17 cellular contexts compared by ENCODE assay signal in genomic region chr3:48422272-48422671, GRCh38. TPM values are rescaled to one million over a fixed set of nuclear protein-coding genes. Genes with fewer than 3 reads are reported as not detected.
DNase-seq lines count a peak whose midpoint lies in the region; ATAC-seq and TF ChIP-seq lines count a peak whose summit lies in the region.
"Had no signal": no experiment of that assay in that cellular context is flagged by ENCODE, and none has a peak within 500 bp of the region (broad histone marks: within the 10 kb centered on the region; RNA-seq: fewer than 3 reads in every experiment).

No MANE protein-coding gene starts in this region.

- peak; percentile 36 for TF ChIP-seq CTCF in GM12864 (IDR thresholded peaks at IDR 0.05; ENCODE audit: low read depth, low read length, missing control alignments)
- peak; percentile 38 for TF ChIP-seq CTCF in LNCaP clone FGC (IDR thresholded peaks at IDR 0.05; ENCODE audit: control insufficient read depth, extremely low read depth, insufficient read depth)
- TF ChIP-seq CTCF in osteoblast (IDR thresholded peaks at IDR 0.05; ENCODE audit: extremely low read depth, low read depth, low read length) = no peak

- H3K36me3 ChIP-seq in osteoblast (ENCODE audit: insufficient read depth, low read length) = no peaks in the 10 kb centered on the region

- no peak overlapping the region for H2AFZ ChIP-seq in osteoblast (ENCODE audit: low read length)

- no peak for DNase-seq in GM12864 (ENCODE audit: low read depth)
- DNase-seq in LNCaP clone FGC (ENCODE audit: low read depth) = no peak
- no peak for DNase-seq in caudate nucleus (lab: John Stamatoyannopoulos, UW)
- peak; percentile 72 for DNase-seq in osteoblast (ENCODE audit: insufficient read length, low spot score, missing footprints)
- DNase-seq in COLO829 (ENCODE audit: low spot score) = no peak
- DNase-seq in SIG-M5 (lab: John Stamatoyannopoulos, UW) = no peak
- no peak for DNase-seq in NCI-H2107 treated with DMSO at 0.1 percent for 48 hours (lab: John Stamatoyannopoulos, UW; ENCODE audit: unreplicated experiment)
- DNase-seq: activated CD4-positive, alpha-beta T cell treated with anti-CD3 and anti-CD28 coated beads for 48 hours; activated naive CD4-positive, alpha-beta T cell treated with Interleukin-2 at 50 U/mL for 16 hours; GDM1; hypothalamus; NCI-H1092; nucleus accumbens; stimulated activated CD4-positive, alpha-beta T cell treated with anti-CD3 and anti-CD28 coated beads, Interleukin-2, amount 100 ng/mL, for 24 hours had no signal

- peaks cover 3% of the 10 kb centered on the region for H3K4me1 ChIP-seq in osteoblast (ENCODE audit: insufficient read depth, low read length)

- H3K4me3 ChIP-seq in GM12864 (ENCODE audit: low read depth, low read length) = no peak overlapping the region
- no peak overlapping the region for H3K4me3 ChIP-seq in LNCaP clone FGC (ENCODE audit: low read depth, low read length)
- H3K4me3 ChIP-seq in osteoblast (ENCODE audit: insufficient read depth, low read length) = no peak overlapping the region

- no peaks in the 10 kb centered on the region for H3K79me2 ChIP-seq in osteoblast (ENCODE audit: insufficient read depth, low read length)

- peaks cover under 1% of the 10 kb centered on the region for H3K27me3 ChIP-seq in osteoblast (ENCODE audit: insufficient read depth, low read length)

- H3K9me3 ChIP-seq in osteoblast (ENCODE audit: low read depth, low read length) = no peaks in the 10 kb centered on the region

- H3K4me2 ChIP-seq in osteoblast (ENCODE audit: insufficient read depth, low read length) = no peak overlapping the region

- H4K20me1 ChIP-seq in osteoblast (ENCODE audit: insufficient read depth, low read length) = peaks cover 7% of the 10 kb centered on the region

- ATAC-seq in GM21390 (IDR thresholded peaks at IDR 0.05; ENCODE audit: unreplicated experiment) = no peak
- ATAC-seq: Right ventricle myocardium inferior, sciatic nerve had no signal

- H3K27ac ChIP-seq in caudate nucleus (ENCODE audit: low read depth, low read length) (peak overlapping the region; percentile 46), osteoblast (ENCODE audit: low read depth, low read length) (no peak overlapping the region)

RNA-seq across cellular contexts. Expression of gene PLXNB1, which starts 7.6 kb away (rescaled TPM):
- 23.3 and 33.7 TPM in 2 replicates for total RNA-seq in osteoblast

RNA-seq across cellular contexts. Expression of gene CCDC51, which starts 17.6 kb away (rescaled TPM):
- total RNA-seq in osteoblast = 13.3 and 17.4 TPM in 2 replicates

RNA-seq across cellular contexts. Expression of gene TMA7, which starts 17.8 kb away (rescaled TPM):
- total RNA-seq in osteoblast = 128 and 135 TPM in 2 replicates

RNA-seq across cellular contexts. Expression of gene ATRIP, which starts 24.3 kb away (rescaled TPM):
- total RNA-seq in osteoblast = 5.0 and 5.1 TPM in 2 replicates

RNA-seq across cellular contexts. Expression of gene FBXW12, which starts 50.3 kb away (rescaled TPM):
- total RNA-seq in osteoblast = not detected in 2 replicates
- total RNA-seq: Right ventricle myocardium inferior had no signal
